Comparison of ENCODE assay signal across 10 cellular contexts in the genomic region with DNA sequence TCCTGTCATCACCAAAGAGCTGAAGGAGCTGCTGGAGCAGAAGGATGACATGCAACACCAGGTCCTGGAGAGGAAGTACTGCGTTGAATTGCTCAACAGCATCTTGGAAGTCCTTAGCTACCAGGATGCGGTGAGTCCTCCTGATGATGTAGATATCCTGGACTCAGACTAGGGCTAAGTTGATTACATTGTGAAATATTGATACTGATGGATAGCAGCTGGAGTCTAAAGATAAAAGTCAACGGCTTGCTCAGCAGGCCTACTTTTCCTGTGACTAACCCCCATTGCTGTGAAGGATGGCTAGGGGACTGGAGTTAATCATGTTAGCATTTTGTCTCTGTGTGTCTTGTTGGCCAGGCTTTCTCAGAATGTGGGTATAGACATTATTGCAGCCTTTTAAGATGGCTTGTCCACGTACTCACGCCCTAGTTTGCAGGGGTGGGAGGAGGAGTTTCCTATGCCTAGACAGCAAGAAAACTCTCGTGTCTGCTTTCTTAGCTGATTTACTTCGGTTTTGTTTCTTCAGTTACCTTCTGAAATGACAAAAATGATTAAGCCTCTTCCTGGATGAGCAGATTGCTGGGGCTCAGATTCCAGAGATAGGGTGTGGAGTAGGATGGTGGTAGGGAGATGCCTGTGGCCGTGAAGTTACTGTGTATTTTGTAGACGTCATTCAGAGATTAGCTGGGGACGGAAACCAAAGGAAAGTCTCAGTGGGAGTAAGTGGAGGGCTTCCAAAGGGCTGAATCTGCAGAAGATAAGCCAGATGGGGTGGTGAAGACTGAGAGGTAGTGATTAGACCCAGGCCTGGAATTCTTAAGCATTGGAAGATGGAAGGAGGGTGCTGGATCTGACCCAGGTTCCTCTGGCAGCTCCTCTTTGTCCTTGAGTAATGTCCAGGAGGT.
DNase-seq lines count a peak whose midpoint lies in the region; ATAC-seq, FAIRE-seq and TF ChIP-seq lines count a peak whose summit lies in the region.
"Had no signal": no experiment of that assay in that cellular context is flagged by ENCODE, and none has a peak within 500 bp of the region (broad histone marks: within the 10 kb centered on the region; RNA-seq: fewer than 3 reads in every experiment).

No MANE protein-coding gene starts in this region.

- H3K36me3 ChIP-seq in RWPE2 (ENCODE audit: low read depth) (no peaks in the 10 kb centered on the region), esophagus muscularis mucosa (no peaks in the 10 kb centered on the region), pancreas (no peaks in the 10 kb centered on the region)
- H3K36me3 ChIP-seq: SJSA1, suprapubic skin had no signal

- no peaks in the 10 kb centered on the region for H3K9me3 ChIP-seq in RWPE2 (ENCODE audit: severe bottlenecking)
- no peaks in the 10 kb centered on the region for H3K9me3 ChIP-seq in esophagus muscularis mucosa
- H3K9me3 ChIP-seq in pancreas = no peaks in the 10 kb centered on the region
- H3K9me3 ChIP-seq: SJSA1, suprapubic skin had no signal

- ATAC-seq in RWPE2 (ENCODE audit: low read depth) = peak; percentile 64
- ATAC-seq in pancreas = peak in 3 of 4 donors; percentile 53 to 76 (median 59)
- ATAC-seq in GM21825 (IDR thresholded peaks at IDR 0.05; ENCODE audit: unreplicated experiment) = no peak
- no peak for ATAC-seq in HG03460 (IDR thresholded peaks at IDR 0.05; ENCODE audit: unreplicated experiment)

- TF ChIP-seq CTCF in RWPE2 (IDR thresholded peaks at IDR 0.05; ENCODE audit: poor library complexity, severe bottlenecking) (no peak), esophagus muscularis mucosa (IDR thresholded peaks at IDR 0.05) (no peak), pancreas (IDR thresholded peaks at IDR 0.05) (no peak)

- no peaks in the 10 kb centered on the region for H3K27me3 ChIP-seq in RWPE2 (ENCODE audit: insufficient read depth, poor library complexity, severe bottlenecking)
- H3K27me3 ChIP-seq in esophagus muscularis mucosa = peaks cover 0 to 26% (median 0%) of the 10 kb centered on the region in 4 donors
- no peaks in the 10 kb centered on the region for H3K27me3 ChIP-seq in pancreas
- H3K27me3 ChIP-seq: SJSA1 had no signal

- 38% methylated on average over 10 of the region's 10 CpGs for whole genome bisulfite sequencing in esophagus muscularis mucosa
- WGBS in pancreas, 2 donors = 36 to 47% methylated on average over 10 of the region's 10 CpGs

- peak; percentile 90 for DNase-seq in GF-D8 (lab: John Stamatoyannopoulos, UW)
- DNase-seq in RWPE2 (ENCODE audit: low spot score) = no peak
- DNase-seq in esophagus muscularis mucosa (ENCODE audit: extremely low spot score) = peak; percentile 90
- DNase-seq in pancreas = no peak
- no peak for DNase-seq in effector CD8-positive, alpha-beta T cell (lab: John Stamatoyannopoulos, UW)
- no peak for DNase-seq in DMS114 treated with DMSO at 0.1 percent for 48 hours (lab: John Stamatoyannopoulos, UW; ENCODE audit: unreplicated experiment)

- H3K4me3 ChIP-seq in RWPE2 (ENCODE audit: severe bottlenecking) = no peak overlapping the region
- H3K4me3 ChIP-seq in esophagus muscularis mucosa = no peak overlapping the region
- H3K4me3 ChIP-seq in pancreas = no peak overlapping the region
- H3K4me3 ChIP-seq: SJSA1, suprapubic skin had no signal

- TF ChIP-seq EP300 in esophagus muscularis mucosa (IDR thresholded peaks at IDR 0.05) = no peak

- H3K4me1 ChIP-seq in RWPE2 (ENCODE audit: insufficient read depth, poor library complexity, severe bottlenecking) (no peaks in the 10 kb centered on the region), esophagus muscularis mucosa (no peaks in the 10 kb centered on the region), pancreas (no peaks in the 10 kb centered on the region)
- H3K4me1 ChIP-seq: suprapubic skin had no signal

- TF ChIP-seq POLR2A in esophagus muscularis mucosa (IDR thresholded peaks at IDR 0.05; ENCODE audit: low read depth) = no peak

- intact Hi-C loops in esophagus muscularis mucosa (cut with DNase I) (no loop called here), pancreas (cut with DNase I) (no loop called here)

- FAIRE-seq in pancreas (lab: Jason Lieb, UNC) = no peak

- H3K27ac ChIP-seq in RWPE2 (ENCODE audit: poor library complexity, severe bottlenecking) = no peak overlapping the region
- H3K27ac ChIP-seq in esophagus muscularis mucosa (replicated peaks in 1 of 4) = peak overlapping the region in 2 of 4 donors; percentile 36 to 47
- no peak overlapping the region for H3K27ac ChIP-seq in pancreas
- H3K27ac ChIP-seq: SJSA1, suprapubic skin had no signal

Comparison
In these comparisons a context has a peak if more than half of its experiments do, and no peak if none do; other contexts are left out.
1. DNase-seq: peak in GF-D8 (single experiment) and esophagus muscularis mucosa (single experiment); none in RWPE2 (single experiment), pancreas (0 of 6), effector CD8-positive, alpha-beta T cell (single experiment) and DMS114 treated with DMSO at 0.1 percent for 48 hours (single experiment).
2. ATAC-seq: peak in RWPE2 (single experiment) and pancreas (3 of 4); none in GM21825 (single experiment) and HG03460 (single experiment).